12 cellular contexts compared by ENCODE assay signal in genomic region chr18:9684901-9685738, GRCh38. TPM values are rescaled to one million over a fixed set of nuclear protein-coding genes. Genes with fewer than 3 reads are reported as not detected.
DNase-seq lines count a peak whose midpoint lies in the region; ATAC-seq, FAIRE-seq and TF ChIP-seq lines count a peak whose summit lies in the region.
"Had no signal": no experiment of that assay in that cellular context is flagged by ENCODE, and none has a peak within 500 bp of the region (broad histone marks: within the 10 kb centered on the region; RNA-seq: fewer than 3 reads in every experiment).

No MANE protein-coding gene starts in this region.

- peak overlapping the region; percentile 90 for H3K27ac Mint-ChIP-seq in dendritic cell treated with granulocyte-macrophage colony-stimulating factor and Interleukin-4, amounts not matched to agents 40 ng/mL and 50 ng/mL, for 4 days
- no peak overlapping the region for H3K27ac Mint-ChIP-seq in natural killer cell treated with Interleukin-12 subunit alpha and Interleukin-12 subunit beta and Interleukin-15 and Interleukin-18, amount 100 ng/mL, for 72 hours
- H3K27ac Mint-ChIP-seq in effector memory CD8-positive, alpha-beta T cell, result no peak overlapping the region
- H3K27ac Mint-ChIP-seq: CD4-positive, alpha-beta memory T cell; naive thymus-derived CD8-positive, alpha-beta T cell had no signal

- H3K4me3 Mint-ChIP-seq in dendritic cell treated with granulocyte-macrophage colony-stimulating factor and Interleukin-4, amounts not matched to agents 40 ng/mL and 50 ng/mL, for 4 days, result peak overlapping the region; percentile 49
- H3K4me3 Mint-ChIP-seq in natural killer cell treated with Interleukin-12 subunit alpha and Interleukin-12 subunit beta and Interleukin-15 and Interleukin-18, amount 100 ng/mL, for 72 hours, result no peak overlapping the region
- H3K4me3 Mint-ChIP-seq in effector memory CD8-positive, alpha-beta T cell, result no peak overlapping the region
- H3K4me3 Mint-ChIP-seq: CD4-positive, alpha-beta memory T cell; naive thymus-derived CD8-positive, alpha-beta T cell had no signal

- POLR2A ChIA-PET in AG04450 (lab: Yijun Ruan, JAX), result no interaction called here

- no peaks in the 10 kb centered on the region for H3K9me3 Mint-ChIP-seq in dendritic cell treated with granulocyte-macrophage colony-stimulating factor and Interleukin-4, amounts not matched to agents 40 ng/mL and 50 ng/mL, for 4 days
- H3K9me3 Mint-ChIP-seq in natural killer cell treated with Interleukin-12 subunit alpha and Interleukin-12 subunit beta and Interleukin-15 and Interleukin-18, amount 100 ng/mL, for 72 hours, result no peaks in the 10 kb centered on the region
- no peaks in the 10 kb centered on the region for H3K9me3 Mint-ChIP-seq in effector memory CD8-positive, alpha-beta T cell
- H3K9me3 Mint-ChIP-seq: naive thymus-derived CD8-positive, alpha-beta T cell had no signal

- FAIRE-seq in frontal cortex (lab: Jason Lieb, UNC), result no peak

- H3K36me3 Mint-ChIP-seq in dendritic cell treated with granulocyte-macrophage colony-stimulating factor and Interleukin-4, amounts not matched to agents 40 ng/mL and 50 ng/mL, for 4 days (ENCODE audit: low read depth), result no peaks in the 10 kb centered on the region
- H3K36me3 Mint-ChIP-seq in natural killer cell treated with Interleukin-12 subunit alpha and Interleukin-12 subunit beta and Interleukin-15 and Interleukin-18, amount 100 ng/mL, for 72 hours, result no peaks in the 10 kb centered on the region
- H3K36me3 Mint-ChIP-seq in effector memory CD8-positive, alpha-beta T cell (ENCODE audit: insufficient read depth), result no peaks in the 10 kb centered on the region
- H3K36me3 Mint-ChIP-seq: CD4-positive, alpha-beta memory T cell; naive thymus-derived CD8-positive, alpha-beta T cell had no signal

- no peak for ATAC-seq in natural killer cell treated with Interleukin-12 subunit alpha and Interleukin-12 subunit beta and Interleukin-15 and Interleukin-18, amount 100 ng/mL, for 72 hours
- ATAC-seq in effector memory CD8-positive, alpha-beta T cell (replicated peaks), result no peak
- ATAC-seq: naive thymus-derived CD8-positive, alpha-beta T cell had no signal

- intact Hi-C loops in dendritic cell treated with granulocyte-macrophage colony-stimulating factor and Interleukin-4, amounts not matched to agents 40 ng/mL and 50 ng/mL, for 4 days (cut with micrococcal nuclease), result no loop called here

- no peaks in the 10 kb centered on the region for H3K27me3 Mint-ChIP-seq in dendritic cell treated with granulocyte-macrophage colony-stimulating factor and Interleukin-4, amounts not matched to agents 40 ng/mL and 50 ng/mL, for 4 days
- H3K27me3 Mint-ChIP-seq in natural killer cell treated with Interleukin-12 subunit alpha and Interleukin-12 subunit beta and Interleukin-15 and Interleukin-18, amount 100 ng/mL, for 72 hours, result peaks cover 12 to 17% of the 10 kb centered on the region in 2 donors
- peaks cover 45 to 52% of the 10 kb centered on the region in 2 donors for H3K27me3 Mint-ChIP-seq in effector memory CD8-positive, alpha-beta T cell

- no peak overlapping the region for H3K4me3 ChIP-seq in AG04450 (ENCODE audit: low read depth, low read length)

- CTCF ChIA-PET in AG04450 (lab: Charles Lee), result interaction anchor here (0.7 to 2.2 kb wide), 3 partner anchors 110 to 265 kb away, joined by 4 to 17 read pairs (median 10); no protein-coding TSS in a partner anchor

- DNase-seq in AG04450 (ENCODE audit: low read depth, low spot score) (no peak), LHCN-M2 (ENCODE audit: low read depth) (peak; percentile 70), myocyte (ENCODE audit: low read depth) (peak; percentile 82), NCI-H2227 (lab: John Stamatoyannopoulos, UW; ENCODE audit: unreplicated experiment) (no peak), frontal cortex (ENCODE audit: low spot score in 2 of 2) (no peak)
- DNase-seq in natural killer cell treated with Interleukin-12 subunit alpha and Interleukin-12 subunit beta and Interleukin-15 and Interleukin-18, amount 100 ng/mL, for 72 hours (ENCODE audit: low spot score), result no peak
- DNase-seq in effector memory CD8-positive, alpha-beta T cell, result no peak
- DNase-seq: CD4-positive, alpha-beta memory T cell; effector CD8-positive, alpha-beta T cell; naive thymus-derived CD8-positive, alpha-beta T cell; NK-92 treated with Interleukin-12 subunit alpha and Interleukin-12 subunit beta, amount 100 ng/mL, for 24 hours had no signal

- H3K4me1 Mint-ChIP-seq in dendritic cell treated with granulocyte-macrophage colony-stimulating factor and Interleukin-4, amounts not matched to agents 40 ng/mL and 50 ng/mL, for 4 days (ENCODE audit: low read depth), result peaks cover 35% of the 10 kb centered on the region
- peaks cover 0 to 4% of the 10 kb centered on the region in 2 donors for H3K4me1 Mint-ChIP-seq in natural killer cell treated with Interleukin-12 subunit alpha and Interleukin-12 subunit beta and Interleukin-15 and Interleukin-18, amount 100 ng/mL, for 72 hours (ENCODE audit: low read depth in 2 of 2)
- H3K4me1 Mint-ChIP-seq in effector memory CD8-positive, alpha-beta T cell (ENCODE audit: low read depth in 2 of 2), result no peaks in the 10 kb centered on the region

- H3K27me3 ChIP-seq in AG04450 (ENCODE audit: control insufficient read depth, insufficient read depth, low read length), result no peaks in the 10 kb centered on the region

- H3K9me3 ChIP-seq in AG04450 (ENCODE audit: control insufficient read depth, insufficient read depth, low read length), result no peaks in the 10 kb centered on the region

- H3K27ac ChIP-seq in AG04450 (ENCODE audit: low read depth, low read length), result peak overlapping the region; percentile 34

- no peak for TF ChIP-seq CTCF in AG04450 (IDR thresholded peaks at IDR 0.05; ENCODE audit: low read depth, low read length)

RNA-seq across cellular contexts. Expression of gene RAB31, which starts 23.0 kb away (rescaled TPM):
- polyA plus RNA-seq in AG04450 (2011; rRNA removed), result 34.0 and 43.7 TPM in 2 replicates
- 29.7 and 35.6 TPM in 2 replicates for polyA minus RNA-seq in AG04450 (2011; rRNA and poly(A)+ RNA removed)
- 26.2 and 31.3 TPM in 2 replicates for total RNA-seq in LHCN-M2 (2014; rRNA removed)
- polyA plus RNA-seq in LHCN-M2 (2012), result 19.9 TPM
- total RNA-seq in myocyte, result 18.7 and 19.0 TPM in 2 replicates
- polyA plus RNA-seq in myocyte (2012), result 38.1 TPM
- total RNA-seq in natural killer cell treated with Interleukin-12 subunit alpha and Interleukin-12 subunit beta and Interleukin-15 and Interleukin-18, amount 100 ng/mL, for 72 hours, result 1 to 10 TPM; 1.7 to 6.9 TPM
- 37.5 TPM for total RNA-seq in frontal cortex

Comparison
In these comparisons a context has a peak if more than half of its experiments do, and no peak if none do; other contexts are left out.
1. DNase-seq: peak in LHCN-M2 (single experiment) and myocyte (single experiment); none in AG04450 (single experiment), NCI-H2227 (single experiment), natural killer cell treated with Interleukin-12 subunit alpha and Interleukin-12 subunit beta and Interleukin-15 and Interleukin-18, amount 100 ng/mL, for 72 hours (single experiment), effector memory CD8-positive, alpha-beta T cell (0 of 3) and frontal cortex (0 of 2).